ENCODE assay signal across 26 cellular contexts in the genomic region with DNA sequence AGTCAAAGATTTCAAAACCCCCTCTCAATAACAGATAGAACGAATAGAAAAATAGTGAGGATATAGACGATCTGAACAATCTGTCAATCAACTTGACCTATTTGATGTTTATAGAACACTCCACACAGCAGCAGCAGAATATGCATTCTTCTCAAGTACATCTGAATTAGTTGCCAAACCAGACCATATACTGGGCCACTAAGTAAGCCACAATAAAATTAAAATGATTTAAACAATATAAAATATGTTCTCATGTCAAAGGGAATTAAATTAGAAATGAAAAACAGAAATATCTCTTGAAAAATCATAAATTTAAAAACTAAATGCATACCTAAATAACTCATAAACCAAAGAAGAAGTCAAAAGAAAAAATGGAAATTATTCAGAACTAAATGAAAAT.
DNase-seq lines count a peak whose midpoint lies in the region; ATAC-seq, FAIRE-seq and TF ChIP-seq lines count a peak whose summit lies in the region.
"Had no signal": no experiment of that assay in that cellular context is flagged by ENCODE, and none has a peak within 500 bp of the region (broad histone marks: within the 10 kb centered on the region; RNA-seq: fewer than 3 reads in every experiment).

No MANE protein-coding gene starts in this region.

- DNase-seq in HEK293T (ENCODE audit: extremely low spot score) = no peak
- DNase-seq in Panc1 (ENCODE audit: low read depth, low spot score) = no peak
- DNase-seq in osteocyte (ENCODE audit: extremely low spot score, unreplicated experiment) = no peak
- DNase-seq in NCI-H82 treated with DMSO at 0.1 percent for 48 hours (lab: John Stamatoyannopoulos, UW; ENCODE audit: unreplicated experiment) = no peak
- DNase-seq in OCI-LY7 (ENCODE audit: low spot score) = no peak
- DNase-seq in activated T-helper 2 cell treated with anti-CD3 and anti-CD28 coated beads, Interferon-gamma antibody, Interleukin-2, Interleukin-4, amounts not matched to agents 10 μg/mL and 5 μg/mL and 100 μg/mL, durations not matched to agents 14 hours and 24 hours and 36 hours (ENCODE audit: low spot score) = no peak
- DNase-seq: 8988T; ACHN; AML-193; BE2C; Calu3; CD4-positive, alpha-beta T cell; COR-L47; DMS53; DMS79 treated with DMSO at 0.1 percent for 48 hours; GF-D8; H9; HFFc6 had no signal

- no peak overlapping the region for H3K4me3 Mint-ChIP-seq in osteocyte (ENCODE audit: unreplicated experiment)
- H3K4me3 Mint-ChIP-seq in activated T-helper 2 cell treated with anti-CD3 and anti-CD28 coated beads, Interferon-gamma antibody, Interleukin-2, Interleukin-4, amounts not matched to agents 10 μg/mL and 5 μg/mL and 100 μg/mL, durations not matched to agents 14 hours and 24 hours and 36 hours (ENCODE audit: low read depth) = no peak overlapping the region
- H3K4me3 Mint-ChIP-seq: CD14-positive monocyte; CD4-positive, alpha-beta T cell; GM23338; H9; HFFc6 had no signal

- H3K9me3 Mint-ChIP-seq in osteocyte (ENCODE audit: unreplicated experiment) = peaks cover 25% of the 10 kb centered on the region
- H3K9me3 Mint-ChIP-seq in activated T-helper 2 cell treated with anti-CD3 and anti-CD28 coated beads, Interferon-gamma antibody, Interleukin-2, Interleukin-4, amounts not matched to agents 10 μg/mL and 5 μg/mL and 100 μg/mL, durations not matched to agents 14 hours and 24 hours and 36 hours = peaks cover 17% of the 10 kb centered on the region

- in situ Hi-C loops in Panc1 (cut with HindIII; ENCODE audit: low pct_unique_long_range_greater_than_20kb, low sequenced_read_pairs) = no loop called here

- H3K36me3 Mint-ChIP-seq in osteocyte (ENCODE audit: unreplicated experiment) = peaks cover 8% of the 10 kb centered on the region
- no peaks in the 10 kb centered on the region for H3K36me3 Mint-ChIP-seq in activated T-helper 2 cell treated with anti-CD3 and anti-CD28 coated beads, Interferon-gamma antibody, Interleukin-2, Interleukin-4, amounts not matched to agents 10 μg/mL and 5 μg/mL and 100 μg/mL, durations not matched to agents 14 hours and 24 hours and 36 hours (ENCODE audit: low read depth)

- H3K27ac Mint-ChIP-seq in osteocyte (ENCODE audit: unreplicated experiment) = peak overlapping the region; percentile 68
- H3K27ac Mint-ChIP-seq in activated T-helper 2 cell treated with anti-CD3 and anti-CD28 coated beads, Interferon-gamma antibody, Interleukin-2, Interleukin-4, amounts not matched to agents 10 μg/mL and 5 μg/mL and 100 μg/mL, durations not matched to agents 14 hours and 24 hours and 36 hours = no peak overlapping the region
- H3K27ac Mint-ChIP-seq: CD14-positive monocyte; CD4-positive, alpha-beta T cell; HFFc6 had no signal

- H3K9me3 ChIP-seq in Panc1 (ENCODE audit: control insufficient read depth, insufficient read depth, low read depth, low read length) (no peaks in the 10 kb centered on the region; the same call in 1 of the 2 replicates), OCI-LY7 (ENCODE audit: low read length) (no peaks in the 10 kb centered on the region)
- H3K9me3 ChIP-seq: BE2C had no signal

- no peak overlapping the region for H3K4me2 ChIP-seq in OCI-LY7 (ENCODE audit: low read length)
- H3K4me2 ChIP-seq: A549; BLaER1 treated with 17β-estradiol and CSF1 and Interleukin-3, amounts not matched to agents 10 nM and 100 nM; GM23338 had no signal

- FAIRE-seq in colon (lab: Jason Lieb, UNC) = peak; percentile 14
- FAIRE-seq: GM12891, GM18507 had no signal

- no peaks in the 10 kb centered on the region for H4K20me1 ChIP-seq in OCI-LY7 (ENCODE audit: insufficient read depth, low read length)

- no peaks in the 10 kb centered on the region for H3K27me3 Mint-ChIP-seq in osteocyte (ENCODE audit: unreplicated experiment)
- peaks cover 1% of the 10 kb centered on the region for H3K27me3 Mint-ChIP-seq in activated T-helper 2 cell treated with anti-CD3 and anti-CD28 coated beads, Interferon-gamma antibody, Interleukin-2, Interleukin-4, amounts not matched to agents 10 μg/mL and 5 μg/mL and 100 μg/mL, durations not matched to agents 14 hours and 24 hours and 36 hours (ENCODE audit: low read depth)
- H3K27me3 Mint-ChIP-seq: CD4-positive, alpha-beta T cell had no signal

- TF ChIP-seq CTCF in Panc1 (IDR thresholded peaks at IDR 0.05) = no peak
- TF ChIP-seq CTCF in osteocyte (IDR thresholded peaks at IDR 0.05) = no peak
- TF ChIP-seq CTCF in OCI-LY7 (conservative IDR thresholded peaks at IDR 0.05; ENCODE audit: low read length) = no peak

- CTCF ChIA-PET in HEK293T (lab: Yijun Ruan, JAX) = no interaction called here
- CTCF ChIA-PET in Panc1 (lab: Charles Lee) = no interaction called here
- CTCF ChIA-PET in OCI-LY7 (lab: Charles Lee; ENCODE audit: unreplicated experiment) = no interaction called here

- no peaks in the 10 kb centered on the region for H3K27me3 ChIP-seq in Panc1 (ENCODE audit: control insufficient read depth, insufficient read depth, low read length)
- H3K27me3 ChIP-seq: BE2C; BLaER1 treated with 17β-estradiol and CSF1 and Interleukin-3, amounts not matched to agents 10 nM and 100 nM had no signal

- no peak overlapping the region for H2AFZ ChIP-seq in OCI-LY7 (ENCODE audit: low read length)
- H2AFZ ChIP-seq: GM23338 had no signal

- no TSS peak for BruUV-seq in Panc1 (replicated peaks; lab: Mats Ljungman, UMichigan)
- BruUV-seq in OCI-LY7 (replicated peaks; lab: Mats Ljungman, UMichigan) = no TSS peak

- intact Hi-C loops in Panc1 (cut with micrococcal nuclease; ENCODE audit: unreplicated experiment) = no loop called here
- intact Hi-C loops in OCI-LY7 (cut with micrococcal nuclease; ENCODE audit: unreplicated experiment) = no loop called here
- intact Hi-C loops in activated T-helper 2 cell treated with anti-CD3 and anti-CD28 coated beads, Interferon-gamma antibody, Interleukin-2, Interleukin-4, amounts not matched to agents 10 μg/mL and 5 μg/mL and 100 μg/mL, durations not matched to agents 14 hours and 24 hours and 36 hours (cut with micrococcal nuclease) = no loop called here

- H3K27ac ChIP-seq in Panc1 (ENCODE audit: low read length) (peak overlapping the region; percentile 44; the same call in 1 of the 2 replicates), OCI-LY7 (ENCODE audit: low read depth, low read length, poor library complexity, severe bottlenecking) (no peak overlapping the region)
- H3K27ac ChIP-seq: A549; BLaER1 treated with 17β-estradiol and CSF1 and Interleukin-3, amounts not matched to agents 10 nM and 100 nM had no signal

- no peak for ATAC-seq in Panc1
- ATAC-seq: A549, GM23338, HCT116 had no signal

- peaks cover 18% of the 10 kb centered on the region for H3K4me1 Mint-ChIP-seq in osteocyte (ENCODE audit: unreplicated experiment)
- no peaks in the 10 kb centered on the region for H3K4me1 Mint-ChIP-seq in activated T-helper 2 cell treated with anti-CD3 and anti-CD28 coated beads, Interferon-gamma antibody, Interleukin-2, Interleukin-4, amounts not matched to agents 10 μg/mL and 5 μg/mL and 100 μg/mL, durations not matched to agents 14 hours and 24 hours and 36 hours (ENCODE audit: low read depth)
- H3K4me1 Mint-ChIP-seq: CD14-positive monocyte had no signal

- no peaks in the 10 kb centered on the region for H3K79me2 ChIP-seq in OCI-LY7 (ENCODE audit: insufficient read depth, low read depth, low read length)

- H3K36me3 ChIP-seq in Panc1 (ENCODE audit: control insufficient read depth, insufficient read depth, low read length) (no peaks in the 10 kb centered on the region), OCI-LY7 (ENCODE audit: insufficient read depth, low read length) (no peaks in the 10 kb centered on the region)
- H3K36me3 ChIP-seq: BE2C; BLaER1 treated with 17β-estradiol and CSF1 and Interleukin-3, amounts not matched to agents 10 nM and 100 nM had no signal

- H3K9me2 ChIP-seq in OCI-LY7 (ENCODE audit: insufficient read depth, low read length) = no peaks in the 10 kb centered on the region

- H3K4me1 ChIP-seq in Panc1 (ENCODE audit: control insufficient read depth, insufficient read depth, low read length) = peaks cover 25% of the 10 kb centered on the region
- no peaks in the 10 kb centered on the region for H3K4me1 ChIP-seq in OCI-LY7 (ENCODE audit: insufficient read depth, low read length, poor library complexity, severe bottlenecking)
- H3K4me1 ChIP-seq: BE2C; BLaER1 treated with 17β-estradiol and CSF1 and Interleukin-3, amounts not matched to agents 10 nM and 100 nM had no signal

- POLR2A ChIA-PET in HEK293T (lab: Yijun Ruan, JAX) (no interaction called here), Panc1 (lab: Charles Lee) (interaction anchor here (0.6 kb wide), 1 partner anchor 222 kb away, joined by 3 read pairs; no protein-coding TSS in a partner anchor), OCI-LY7 (lab: Charles Lee) (interaction anchor here (0.5 kb wide), 1 partner anchor 1008 kb away, joined by 4 read pairs; no protein-coding TSS in a partner anchor)

- H3K4me3 ChIP-seq in Panc1 (ENCODE audit: low read depth in 2 of 2, low read length in 2 of 2) (no peak overlapping the region), OCI-LY7 (ENCODE audit: low read depth, low read length, poor library complexity, severe bottlenecking) (no peak overlapping the region)
- H3K4me3 ChIP-seq: A549; BLaER1 treated with 17β-estradiol and CSF1 and Interleukin-3, amounts not matched to agents 10 nM and 100 nM; GM23338 had no signal

TF ChIP-seq in HEK293T, 16 proteins besides CTCF, POLR2A, EP300 and RAD21:
- TF ChIP-seq, protein P1, sequence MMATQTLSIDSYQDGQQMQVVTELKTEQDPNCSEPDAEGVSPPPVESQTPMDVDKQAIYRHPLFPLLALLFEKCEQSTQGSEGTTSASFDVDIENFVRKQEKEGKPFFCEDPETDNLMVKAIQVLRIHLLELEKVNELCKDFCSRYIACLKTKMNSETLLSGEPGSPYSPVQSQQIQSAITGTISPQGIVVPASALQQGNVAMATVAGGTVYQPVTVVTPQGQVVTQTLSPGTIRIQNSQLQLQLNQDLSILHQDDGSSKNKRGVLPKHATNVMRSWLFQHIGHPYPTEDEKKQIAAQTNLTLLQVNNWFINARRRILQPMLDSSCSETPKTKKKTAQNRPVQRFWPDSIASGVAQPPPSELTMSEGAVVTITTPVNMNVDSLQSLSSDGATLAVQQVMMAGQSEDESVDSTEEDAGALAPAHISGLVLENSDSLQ (IDR thresholded peaks at IDR 0.05) = peak; percentile 69
- TF ChIP-seq ARNT (IDR thresholded peaks at IDR 0.05) = no peak
- TF ChIP-seq TARDBP (IDR thresholded peaks at IDR 0.05) = no peak
